ENCODE assay signal across 1 cellular context in the genomic region with DNA sequence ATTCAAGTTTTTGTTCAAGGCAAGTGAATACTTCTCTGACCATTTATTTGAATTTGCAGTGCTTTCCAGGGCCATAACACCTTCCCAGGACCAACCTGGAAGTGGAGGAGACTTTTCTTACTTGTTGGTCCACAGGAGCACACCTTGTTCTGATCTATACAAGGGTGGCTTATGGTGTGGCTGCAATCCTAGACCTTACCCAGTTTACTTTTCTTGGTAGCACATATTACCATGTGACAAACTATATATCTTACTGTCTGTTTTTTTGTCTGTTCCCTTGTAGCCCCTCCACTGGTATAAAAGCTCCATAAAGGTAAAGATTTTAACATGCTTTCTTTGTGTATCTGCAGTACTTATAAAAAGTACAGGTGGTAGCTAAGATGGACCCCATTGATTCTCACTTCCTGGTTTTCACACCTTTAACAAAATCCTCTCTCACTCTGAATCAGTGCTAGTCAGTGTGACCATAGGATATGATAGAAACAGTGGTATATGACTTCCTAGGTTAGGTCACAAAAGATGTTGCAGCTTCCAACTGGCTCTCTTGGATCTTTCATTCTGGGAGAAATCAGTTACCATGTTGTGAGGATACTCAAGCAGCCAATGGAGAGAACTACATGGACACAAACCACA.
TF ChIP-seq lines count a peak whose summit lies in the region.

No MANE protein-coding gene starts in this region.

TF ChIP-seq in SK-N-SH treated with all-trans-retinoic acid at 6 μM for 48 hours, 23 proteins besides CTCF, POLR2A, EP300 and RAD21:
- TF ChIP-seq, protein P1, sequence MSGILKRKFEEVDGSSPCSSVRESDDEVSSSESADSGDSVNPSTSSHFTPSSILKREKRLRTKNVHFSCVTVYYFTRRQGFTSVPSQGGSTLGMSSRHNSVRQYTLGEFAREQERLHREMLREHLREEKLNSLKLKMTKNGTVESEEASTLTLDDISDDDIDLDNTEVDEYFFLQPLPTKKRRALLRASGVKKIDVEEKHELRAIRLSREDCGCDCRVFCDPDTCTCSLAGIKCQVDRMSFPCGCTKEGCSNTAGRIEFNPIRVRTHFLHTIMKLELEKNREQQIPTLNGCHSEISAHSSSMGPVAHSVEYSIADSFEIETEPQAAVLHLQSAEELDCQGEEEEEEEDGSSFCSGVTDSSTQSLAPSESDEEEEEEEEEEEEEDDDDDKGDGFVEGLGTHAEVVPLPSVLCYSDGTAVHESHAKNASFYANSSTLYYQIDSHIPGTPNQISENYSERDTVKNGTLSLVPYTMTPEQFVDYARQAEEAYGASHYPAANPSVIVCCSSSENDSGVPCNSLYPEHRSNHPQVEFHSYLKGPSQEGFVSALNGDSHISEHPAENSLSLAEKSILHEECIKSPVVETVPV (CRISPR knock-in tag; IDR thresholded peaks at IDR 0.05) = no peak
- TF ChIP-seq ZNF70 (CRISPR knock-in tag; IDR thresholded peaks at IDR 0.05) = no peak
- TF ChIP-seq SNAI2 (CRISPR knock-in tag; IDR thresholded peaks at IDR 0.05) = no peak
- no peak for TF ChIP-seq ISL1 (CRISPR knock-in tag; IDR thresholded peaks at IDR 0.05)
- TF ChIP-seq GLIS3 (CRISPR knock-in tag; IDR thresholded peaks at IDR 0.05) = no peak
- TF ChIP-seq, protein P2, sequence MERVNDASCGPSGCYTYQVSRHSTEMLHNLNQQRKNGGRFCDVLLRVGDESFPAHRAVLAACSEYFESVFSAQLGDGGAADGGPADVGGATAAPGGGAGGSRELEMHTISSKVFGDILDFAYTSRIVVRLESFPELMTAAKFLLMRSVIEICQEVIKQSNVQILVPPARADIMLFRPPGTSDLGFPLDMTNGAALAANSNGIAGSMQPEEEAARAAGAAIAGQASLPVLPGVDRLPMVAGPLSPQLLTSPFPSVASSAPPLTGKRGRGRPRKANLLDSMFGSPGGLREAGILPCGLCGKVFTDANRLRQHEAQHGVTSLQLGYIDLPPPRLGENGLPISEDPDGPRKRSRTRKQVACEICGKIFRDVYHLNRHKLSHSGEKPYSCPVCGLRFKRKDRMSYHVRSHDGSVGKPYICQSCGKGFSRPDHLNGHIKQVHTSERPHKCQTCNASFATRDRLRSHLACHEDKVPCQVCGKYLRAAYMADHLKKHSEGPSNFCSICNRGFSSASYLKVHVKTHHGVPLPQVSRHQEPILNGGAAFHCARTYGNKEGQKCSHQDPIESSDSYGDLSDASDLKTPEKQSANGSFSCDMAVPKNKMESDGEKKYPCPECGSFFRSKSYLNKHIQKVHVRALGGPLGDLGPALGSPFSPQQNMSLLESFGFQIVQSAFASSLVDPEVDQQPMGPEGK (CRISPR knock-in tag; IDR thresholded peaks at IDR 0.05; ENCODE audit: borderline replicate concordance) = no peak
- TF ChIP-seq ZNF8 (CRISPR knock-in tag; IDR thresholded peaks at IDR 0.05) = no peak
- no peak for TF ChIP-seq ZC3H10 (CRISPR knock-in tag; IDR thresholded peaks at IDR 0.05)
- TF ChIP-seq, protein P3, sequence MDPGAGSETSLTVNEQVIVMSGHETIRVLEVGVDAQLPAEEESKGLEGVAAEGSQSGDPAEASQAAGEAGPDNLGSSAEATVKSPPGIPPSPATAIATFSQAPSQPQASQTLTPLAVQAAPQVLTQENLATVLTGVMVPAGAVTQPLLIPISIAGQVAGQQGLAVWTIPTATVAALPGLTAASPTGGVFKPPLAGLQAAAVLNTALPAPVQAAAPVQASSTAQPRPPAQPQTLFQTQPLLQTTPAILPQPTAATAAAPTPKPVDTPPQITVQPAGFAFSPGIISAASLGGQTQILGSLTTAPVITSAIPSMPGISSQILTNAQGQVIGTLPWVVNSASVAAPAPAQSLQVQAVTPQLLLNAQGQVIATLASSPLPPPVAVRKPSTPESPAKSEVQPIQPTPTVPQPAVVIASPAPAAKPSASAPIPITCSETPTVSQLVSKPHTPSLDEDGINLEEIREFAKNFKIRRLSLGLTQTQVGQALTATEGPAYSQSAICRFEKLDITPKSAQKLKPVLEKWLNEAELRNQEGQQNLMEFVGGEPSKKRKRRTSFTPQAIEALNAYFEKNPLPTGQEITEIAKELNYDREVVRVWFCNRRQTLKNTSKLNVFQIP (CRISPR knock-in tag; IDR thresholded peaks at IDR 0.05; ENCODE audit: borderline replicate concordance, low read depth) = no peak
- TF ChIP-seq, protein P4, sequence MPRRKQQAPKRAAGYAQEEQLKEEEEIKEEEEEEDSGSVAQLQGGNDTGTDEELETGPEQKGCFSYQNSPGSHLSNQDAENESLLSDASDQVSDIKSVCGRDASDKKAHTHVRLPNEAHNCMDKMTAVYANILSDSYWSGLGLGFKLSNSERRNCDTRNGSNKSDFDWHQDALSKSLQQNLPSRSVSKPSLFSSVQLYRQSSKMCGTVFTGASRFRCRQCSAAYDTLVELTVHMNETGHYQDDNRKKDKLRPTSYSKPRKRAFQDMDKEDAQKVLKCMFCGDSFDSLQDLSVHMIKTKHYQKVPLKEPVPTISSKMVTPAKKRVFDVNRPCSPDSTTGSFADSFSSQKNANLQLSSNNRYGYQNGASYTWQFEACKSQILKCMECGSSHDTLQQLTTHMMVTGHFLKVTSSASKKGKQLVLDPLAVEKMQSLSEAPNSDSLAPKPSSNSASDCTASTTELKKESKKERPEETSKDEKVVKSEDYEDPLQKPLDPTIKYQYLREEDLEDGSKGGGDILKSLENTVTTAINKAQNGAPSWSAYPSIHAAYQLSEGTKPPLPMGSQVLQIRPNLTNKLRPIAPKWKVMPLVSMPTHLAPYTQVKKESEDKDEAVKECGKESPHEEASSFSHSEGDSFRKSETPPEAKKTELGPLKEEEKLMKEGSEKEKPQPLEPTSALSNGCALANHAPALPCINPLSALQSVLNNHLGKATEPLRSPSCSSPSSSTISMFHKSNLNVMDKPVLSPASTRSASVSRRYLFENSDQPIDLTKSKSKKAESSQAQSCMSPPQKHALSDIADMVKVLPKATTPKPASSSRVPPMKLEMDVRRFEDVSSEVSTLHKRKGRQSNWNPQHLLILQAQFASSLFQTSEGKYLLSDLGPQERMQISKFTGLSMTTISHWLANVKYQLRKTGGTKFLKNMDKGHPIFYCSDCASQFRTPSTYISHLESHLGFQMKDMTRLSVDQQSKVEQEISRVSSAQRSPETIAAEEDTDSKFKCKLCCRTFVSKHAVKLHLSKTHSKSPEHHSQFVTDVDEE (CRISPR knock-in tag; IDR thresholded peaks at IDR 0.05) = no peak
- no peak for TF ChIP-seq BACH2 (CRISPR knock-in tag; IDR thresholded peaks at IDR 0.05; ENCODE audit: borderline replicate concordance)
- TF ChIP-seq ZFP3 (CRISPR knock-in tag; IDR thresholded peaks at IDR 0.05) = no peak
- no peak for TF ChIP-seq OSR1 (CRISPR knock-in tag; IDR thresholded peaks at IDR 0.05)
- no peak for TF ChIP-seq PPARA (CRISPR knock-in tag; IDR thresholded peaks at IDR 0.05; ENCODE audit: borderline replicate concordance)
- TF ChIP-seq ARNTL (CRISPR knock-in tag; IDR thresholded peaks at IDR 0.05; ENCODE audit: borderline replicate concordance, low read depth) = no peak
- TF ChIP-seq ZNF565 (CRISPR knock-in tag; conservative IDR thresholded peaks at IDR 0.05; ENCODE audit: low read depth) = no peak
- no peak for TF ChIP-seq ESRRG (CRISPR knock-in tag; IDR thresholded peaks at IDR 0.05)
- TF ChIP-seq, protein P5, sequence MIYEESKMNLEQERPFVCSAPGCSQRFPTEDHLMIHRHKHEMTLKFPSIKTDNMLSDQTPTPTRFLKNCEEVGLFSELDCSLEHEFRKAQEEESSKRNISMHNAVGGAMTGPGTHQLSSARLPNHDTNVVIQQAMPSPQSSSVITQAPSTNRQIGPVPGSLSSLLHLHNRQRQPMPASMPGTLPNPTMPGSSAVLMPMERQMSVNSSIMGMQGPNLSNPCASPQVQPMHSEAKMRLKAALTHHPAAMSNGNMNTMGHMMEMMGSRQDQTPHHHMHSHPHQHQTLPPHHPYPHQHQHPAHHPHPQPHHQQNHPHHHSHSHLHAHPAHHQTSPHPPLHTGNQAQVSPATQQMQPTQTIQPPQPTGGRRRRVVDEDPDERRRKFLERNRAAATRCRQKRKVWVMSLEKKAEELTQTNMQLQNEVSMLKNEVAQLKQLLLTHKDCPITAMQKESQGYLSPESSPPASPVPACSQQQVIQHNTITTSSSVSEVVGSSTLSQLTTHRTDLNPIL (CRISPR knock-in tag; IDR thresholded peaks at IDR 0.05; ENCODE audit: low read depth) = no peak
- no peak for TF ChIP-seq TOX (CRISPR knock-in tag; IDR thresholded peaks at IDR 0.05; ENCODE audit: borderline replicate concordance)
- TF ChIP-seq RARB (CRISPR knock-in tag; IDR thresholded peaks at IDR 0.05) = no peak
